In the genomic region with DNA sequence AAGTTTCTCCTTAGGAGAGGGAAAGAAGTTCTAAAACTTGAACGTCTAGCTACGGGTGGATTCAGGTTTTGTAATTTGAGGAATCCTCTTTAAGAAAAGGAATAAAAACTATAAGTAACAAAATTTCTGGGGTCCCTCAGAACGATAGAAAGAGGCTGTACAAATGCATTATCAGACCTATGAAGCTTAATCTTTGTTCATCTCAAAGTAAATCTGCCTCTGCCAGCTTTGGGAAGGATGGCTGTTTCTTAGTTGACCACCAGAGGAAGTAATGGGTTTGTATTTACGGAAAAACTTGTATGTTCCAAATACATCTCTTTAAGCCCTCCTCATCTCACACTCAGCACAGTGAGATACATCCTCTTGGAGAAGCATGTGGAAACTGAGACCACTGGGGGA, we compare ENCODE assay signal across 8 cellular contexts. TPM values are rescaled to one million over a fixed set of nuclear protein-coding genes. Genes with fewer than 3 reads are reported as not detected.
DNase-seq lines count a peak whose midpoint lies in the region; ATAC-seq and TF ChIP-seq lines count a peak whose summit lies in the region.

No MANE protein-coding gene starts in this region.

- peak; percentile 49; the same call in 1 of the 2 replicates for TF ChIP-seq CTCF in KMS-11 (conservative IDR thresholded peaks at IDR 0.05; ENCODE audit: low read depth, low read length)

- H3K27me3 Mint-ChIP-seq in activated CD4-positive, alpha-beta memory T cell treated with anti-CD3 and anti-CD28 coated beads for 36 hours = no peaks in the 10 kb centered on the region

- intact Hi-C loops in activated CD4-positive, alpha-beta memory T cell treated with anti-CD3 and anti-CD28 coated beads for 36 hours (cut with micrococcal nuclease) = no loop called here

- no peaks in the 10 kb centered on the region for H4K20me1 ChIP-seq in KMS-11 (ENCODE audit: insufficient read depth)

- H3K4me3 ChIP-seq in KMS-11 (IDR thresholded peaks at IDR 0.05; ENCODE audit: insufficient read depth, low read depth, low read length) = no peak overlapping the region
- peak overlapping the region; percentile 44 to 74 (median 56) for H3K4me3 ChIP-seq in skin epidermis

- ATAC-seq in HG03159 (IDR thresholded peaks at IDR 0.05; ENCODE audit: unreplicated experiment) = no peak

- no peaks in the 10 kb centered on the region for H3K36me3 ChIP-seq in KMS-11 (ENCODE audit: insufficient read depth)

- POLR2A ChIA-PET in activated CD4-positive, alpha-beta memory T cell treated with anti-CD3 and anti-CD28 coated beads for 36 hours (lab: Charles Lee) = interaction anchor here (2.3 to 3.5 kb wide), 2 partner anchors 27 kb away, joined by 8 to 34 read pairs; partner anchors contain the start of genes ACADSB, C10orf88 and IKZF5

- peak; percentile 56 for DNase-seq in DMS53 (lab: John Stamatoyannopoulos, UW)
- no peak for DNase-seq in DMS53 treated with DMSO at 0.1 percent for 48 hours (lab: John Stamatoyannopoulos, UW; ENCODE audit: unreplicated experiment)
- no peak for DNase-seq in activated CD4-positive, alpha-beta memory T cell treated with anti-CD3 and anti-CD28 coated beads for 36 hours
- peak; percentile 52 for DNase-seq in hepatic stellate cell (ENCODE audit: low spot score)
- DNase-seq in stimulated activated CD4-positive, alpha-beta T cell treated with anti-CD3 and anti-CD28 coated beads, Interleukin-2, amount 100 ng/mL, for 48 hours = no peak

- H2AFZ ChIP-seq in KMS-11 (ENCODE audit: low read depth) = peak overlapping the region; percentile 73

- H3K79me2 ChIP-seq in KMS-11 (ENCODE audit: insufficient read depth, low read depth) = no peaks in the 10 kb centered on the region

- H3K4me1 ChIP-seq in KMS-11 (ENCODE audit: low read depth, poor library complexity, severe bottlenecking) = peaks cover 20% of the 10 kb centered on the region

- no peaks in the 10 kb centered on the region for H3K9me3 Mint-ChIP-seq in activated CD4-positive, alpha-beta memory T cell treated with anti-CD3 and anti-CD28 coated beads for 36 hours

- peak overlapping the region; percentile 99 for H3K4me2 ChIP-seq in KMS-11

- H3K27ac Mint-ChIP-seq in activated CD4-positive, alpha-beta memory T cell treated with anti-CD3 and anti-CD28 coated beads for 36 hours = peak overlapping the region; percentile 94

- H3K27me3 ChIP-seq in KMS-11 (ENCODE audit: insufficient read depth, low read depth) = no peaks in the 10 kb centered on the region

- peak overlapping the region; percentile 82 for H3K4me3 Mint-ChIP-seq in activated CD4-positive, alpha-beta memory T cell treated with anti-CD3 and anti-CD28 coated beads for 36 hours

- peak overlapping the region; percentile 94 for H3K9ac ChIP-seq in KMS-11

- H3K27ac ChIP-seq in KMS-11 = peak overlapping the region; percentile 95
- peak overlapping the region in 3 of 21 experiments; percentile 89 to 96 (median 89) for H3K27ac ChIP-seq in skin epidermis

- CTCF ChIA-PET in activated CD4-positive, alpha-beta memory T cell treated with anti-CD3 and anti-CD28 coated beads for 36 hours (lab: Charles Lee) = interaction anchor here (0.6 to 3.1 kb wide), 9 partner anchors 9 to 574 kb away, joined by 3 to 14 read pairs (median 8); partner anchors contain the start of genes ACADSB, C10orf88 and IKZF5

- peaks cover 1% of the 10 kb centered on the region for H3K36me3 Mint-ChIP-seq in activated CD4-positive, alpha-beta memory T cell treated with anti-CD3 and anti-CD28 coated beads for 36 hours

- peaks cover 16% of the 10 kb centered on the region for H3K4me1 Mint-ChIP-seq in activated CD4-positive, alpha-beta memory T cell treated with anti-CD3 and anti-CD28 coated beads for 36 hours (ENCODE audit: low read depth)

RNA-seq across cellular contexts. Expression of gene PSTK, which starts 0.9 kb away (rescaled TPM):
- total RNA-seq in activated CD4-positive, alpha-beta memory T cell treated with anti-CD3 and anti-CD28 coated beads for 36 hours = 1 to 10 TPM; 3.2 to 3.4 TPM

RNA-seq across cellular contexts. Expression of gene C10orf88, which starts 27.0 kb away (rescaled TPM):
- total RNA-seq in activated CD4-positive, alpha-beta memory T cell treated with anti-CD3 and anti-CD28 coated beads for 36 hours = 1 to 10 TPM; 8.3 to 9.2 TPM

RNA-seq across cellular contexts. Expression of gene IKZF5, which starts 27.5 kb away (rescaled TPM):
- 10 to 100 TPM; 14.5 to 14.8 TPM for total RNA-seq in activated CD4-positive, alpha-beta memory T cell treated with anti-CD3 and anti-CD28 coated beads for 36 hours

RNA-seq across cellular contexts. Expression of gene ACADSB, which starts 27.7 kb away (rescaled TPM):
- total RNA-seq in activated CD4-positive, alpha-beta memory T cell treated with anti-CD3 and anti-CD28 coated beads for 36 hours = 10 to 100 TPM; 22.1 to 25.1 TPM

Comparison
In these comparisons a context has a peak if more than half of its experiments do, and no peak if none do; other contexts are left out.
1. DNase-seq: peak in DMS53 (single experiment) and hepatic stellate cell (single experiment); none in DMS53 treated with DMSO at 0.1 percent for 48 hours (single experiment), activated CD4-positive, alpha-beta memory T cell treated with anti-CD3 and anti-CD28 coated beads for 36 hours (single experiment) and stimulated activated CD4-positive, alpha-beta T cell treated with anti-CD3 and anti-CD28 coated beads, Interleukin-2, amount 100 ng/mL, for 48 hours (0 of 2).